21 cellular contexts compared by ENCODE assay signal in genomic region chr13:71015021-71015420, GRCh38.
"Had no signal": no experiment of that assay in that cellular context is flagged by ENCODE, and none has a peak within 500 bp of the region (broad histone marks: within the 10 kb centered on the region; RNA-seq: fewer than 3 reads in every experiment).

No MANE protein-coding gene starts in this region.

- H3K27me3 ChIP-seq: brain microvascular endothelial cell, heart left ventricle had no signal

- H3K27ac Mint-ChIP-seq: activated naive CD8-positive, alpha-beta T cell treated with anti-CD3 and anti-CD28 coated beads, Interleukin-2, amount 10 ng/mL, durations not matched to agents 7 days and 5 days; natural killer cell; stimulated activated naive CD8-positive, alpha-beta T cell treated with anti-CD3 and anti-CD28 coated beads, Interleukin-15, Interleukin-2, amounts not matched to agents 100 ng/mL and 50 ng/mL, for 24 hours; T-cell had no signal

- H3K4me3 ChIP-seq: heart left ventricle, prostate gland, thoracic aorta had no signal

- H3K36me3 ChIP-seq: brain microvascular endothelial cell, heart left ventricle, prostate gland, thoracic aorta had no signal

- DNase-seq: activated CD4-positive, alpha-beta T cell treated with anti-CD3 and anti-CD28 coated beads, Interleukin-2, amount 50 U/mL, for 4 hours; activated naive CD4-positive, alpha-beta T cell; activated naive CD8-positive, alpha-beta T cell treated with anti-CD3 and anti-CD28 coated beads, Interleukin-2, amount 10 ng/mL, durations not matched to agents 7 days and 5 days; activated T-cell treated with anti-CD3 and anti-CD28 coated beads for 4 hours; anterior cingulate cortex; brain microvascular endothelial cell; cortex of kidney; effector memory CD4-positive, alpha-beta T cell; foreskin melanocyte; heart left ventricle; mammary epithelial cell; natural killer cell; occipital lobe; right cardiac atrium; T-cell; T-helper 9 cell had no signal

- H3K4me1 Mint-ChIP-seq: activated naive CD8-positive, alpha-beta T cell treated with anti-CD3 and anti-CD28 coated beads, Interleukin-2, amount 10 ng/mL, durations not matched to agents 7 days and 5 days; natural killer cell; T-cell had no signal

- H3K36me3 Mint-ChIP-seq: activated naive CD8-positive, alpha-beta T cell treated with anti-CD3 and anti-CD28 coated beads, Interleukin-2, amount 10 ng/mL, durations not matched to agents 7 days and 5 days; natural killer cell; T-cell had no signal

- H3K9me3 Mint-ChIP-seq: activated naive CD8-positive, alpha-beta T cell treated with anti-CD3 and anti-CD28 coated beads, Interleukin-2, amount 10 ng/mL, durations not matched to agents 7 days and 5 days had no signal

- H3K27ac ChIP-seq: brain microvascular endothelial cell, epithelial cell of prostate, heart left ventricle, prostate gland, skin epidermis, thoracic aorta had no signal

- H3K27me3 Mint-ChIP-seq: activated naive CD8-positive, alpha-beta T cell treated with anti-CD3 and anti-CD28 coated beads, Interleukin-2, amount 10 ng/mL, durations not matched to agents 7 days and 5 days; stimulated activated naive CD8-positive, alpha-beta T cell treated with anti-CD3 and anti-CD28 coated beads, Interleukin-15, Interleukin-2, amounts not matched to agents 100 ng/mL and 50 ng/mL, for 24 hours; T-cell had no signal

- H3K9me3 ChIP-seq: heart left ventricle, prostate gland, thoracic aorta had no signal

- H3K4me3 Mint-ChIP-seq: activated naive CD8-positive, alpha-beta T cell treated with anti-CD3 and anti-CD28 coated beads, Interleukin-2, amount 10 ng/mL, durations not matched to agents 7 days and 5 days; natural killer cell; stimulated activated naive CD8-positive, alpha-beta T cell treated with anti-CD3 and anti-CD28 coated beads, Interleukin-15, Interleukin-2, amounts not matched to agents 100 ng/mL and 50 ng/mL, for 24 hours; T-cell had no signal

- H3K4me1 ChIP-seq: heart left ventricle, prostate gland had no signal
